Comparison of ENCODE assay signal across 8 cellular contexts in genomic region chr7:30845426-30846135, GRCh38.
DNase-seq lines count a peak whose midpoint lies in the region; ATAC-seq and TF ChIP-seq lines count a peak whose summit lies in the region.

No MANE protein-coding gene starts in this region.

- no peaks in the 10 kb centered on the region for H3K9me2 ChIP-seq in HCT116 (ENCODE audit: insufficient read depth)

- H3K9ac ChIP-seq in HCT116 (ENCODE audit: low read length) (no peak overlapping the region), smooth muscle cell (ENCODE audit: low read depth) (peak overlapping the region; percentile 62)

- H3K4me1 Mint-ChIP-seq in brain = peaks cover 18% of the 10 kb centered on the region
- H3K4me1 Mint-ChIP-seq in CD8-positive, alpha-beta memory T cell = no peaks in the 10 kb centered on the region

- no peaks in the 10 kb centered on the region for H3K36me3 Mint-ChIP-seq in brain
- H3K36me3 Mint-ChIP-seq in CD8-positive, alpha-beta memory T cell = no peaks in the 10 kb centered on the region

- H3K27ac ChIP-seq in HCT116 (ENCODE audit: low read depth, low read length) = peak overlapping the region; percentile 32; the same call in 1 of the 2 replicates
- peak overlapping the region; percentile 86 for H3K27ac ChIP-seq in smooth muscle cell (ENCODE audit: low read depth)
- no peak overlapping the region for H3K27ac ChIP-seq in CD8-positive, alpha-beta memory T cell (ENCODE audit: low read depth, low read length)

- POLR2A ChIA-PET in HCT116 (lab: Charles Lee) = interaction anchor here (1.0 kb wide), 1 partner anchor 33 kb away, joined by 3 read pairs; no protein-coding TSS in a partner anchor
- POLR2A ChIA-PET in CD8-positive, alpha-beta memory T cell (lab: Charles Lee) = no interaction called here

- RAD21 ChIA-PET in HCT116 (lab: Charles Lee; ENCODE audit: low non-redundant PET in 1 of 2, low total read pairs in 2 of 2, uncharacterized antibody in 2 of 2, unreplicated experiment in 2 of 2) = no interaction called here

- no peaks in the 10 kb centered on the region for H3K9me3 Mint-ChIP-seq in brain
- no peaks in the 10 kb centered on the region for H3K9me3 Mint-ChIP-seq in CD8-positive, alpha-beta memory T cell

- H2AFZ ChIP-seq in HCT116 (ENCODE audit: low read depth, low read length, poor library complexity, severe bottlenecking) = no peak overlapping the region
- H2AFZ ChIP-seq in smooth muscle cell (ENCODE audit: low read depth) = peak overlapping the region; percentile 76

- no peaks in the 10 kb centered on the region for H3K79me2 ChIP-seq in HCT116 (ENCODE audit: insufficient read depth, low read length)
- H3K79me2 ChIP-seq in smooth muscle cell (ENCODE audit: low read depth) = no peaks in the 10 kb centered on the region

- no peak for TF ChIP-seq CTCF in HCT116 (IDR thresholded peaks at IDR 0.05 in 2 of 3, conservative IDR thresholded peaks at IDR 0.05 in 1 of 3; ENCODE audit: borderline replicate concordance in 1 of 3, insufficient read depth in 1 of 3, low read depth in 2 of 3, low read length in 2 of 3)
- no peak for TF ChIP-seq CTCF in brain (conservative IDR thresholded peaks at IDR 0.05)
- TF ChIP-seq CTCF in smooth muscle cell (IDR thresholded peaks at IDR 0.05; ENCODE audit: borderline replicate concordance, insufficient read depth, poor library complexity, severe bottlenecking) = no peak

- no peak for TF ChIP-seq POLR2A in HCT116 (IDR thresholded peaks at IDR 0.05; ENCODE audit: borderline replicate concordance, extremely low read depth, insufficient read depth, insufficient read length)

- no peak overlapping the region for H3K4me3 Mint-ChIP-seq in brain
- no peak overlapping the region for H3K4me3 Mint-ChIP-seq in CD8-positive, alpha-beta memory T cell

- H3K36me3 ChIP-seq in HCT116 (ENCODE audit: control insufficient read depth in 1 of 2, insufficient read depth in 2 of 2, low read length in 2 of 2) (no peaks in the 10 kb centered on the region), smooth muscle cell (ENCODE audit: low read depth) (no peaks in the 10 kb centered on the region)
- no peaks in the 10 kb centered on the region for H3K36me3 ChIP-seq in CD8-positive, alpha-beta memory T cell (ENCODE audit: insufficient read depth, low read length)

- H4K20me1 ChIP-seq in HCT116 (ENCODE audit: insufficient read depth) (no peaks in the 10 kb centered on the region), smooth muscle cell (ENCODE audit: low read depth) (no peaks in the 10 kb centered on the region)

- peak overlapping the region in 4 of 5 experiments; percentile 29 to 86 (median 65) for H3K27ac Mint-ChIP-seq in brain
- H3K27ac Mint-ChIP-seq in CD8-positive, alpha-beta memory T cell = no peak overlapping the region

- intact Hi-C loops in HCT116 (cut with micrococcal nuclease) = no loop called here

- DNase-seq in HCT116 (ENCODE audit: low read depth, low spot score) (no peak), hepatic stellate cell (ENCODE audit: low spot score) (peak; percentile 63), smooth muscle cell (lab: John Stamatoyannopoulos, UW; ENCODE audit: unreplicated experiment) (no peak), OCI-M1 (lab: John Stamatoyannopoulos, UW) (no peak), NCI-H748 (lab: John Stamatoyannopoulos, UW; ENCODE audit: unreplicated experiment) (no peak), NCI-H82 treated with DMSO at 0.1 percent for 48 hours (lab: John Stamatoyannopoulos, UW; ENCODE audit: unreplicated experiment) (no peak)
- no peak for DNase-seq in CD8-positive, alpha-beta memory T cell

- no peak for TF ChIP-seq RAD21 in HCT116 (IDR thresholded peaks at IDR 0.05; ENCODE audit: low read depth)

- 38% methylated on average over 15 of the region's 15 CpGs for WGBS in smooth muscle cell (ENCODE audit: low lambda C conversion rate)

- H3K4me2 ChIP-seq in HCT116 (ENCODE audit: low read length) (peak overlapping the region; percentile 21; the same call in 1 of the 2 replicates), smooth muscle cell (peak overlapping the region; percentile 59)

- CTCF ChIA-PET in HCT116 (lab: Charles Lee) = interaction anchor here (1.0 kb wide), 2 partner anchors 93 to 277 kb away, joined by 3 read pairs; no protein-coding TSS in a partner anchor
- CTCF ChIA-PET in CD8-positive, alpha-beta memory T cell (lab: Charles Lee) = no interaction called here

- H3K27me3 ChIP-seq in HCT116 (ENCODE audit: insufficient read depth, low read length) = no peaks in the 10 kb centered on the region
- H3K27me3 ChIP-seq in smooth muscle cell (ENCODE audit: low read depth) = no peaks in the 10 kb centered on the region
- no peaks in the 10 kb centered on the region for H3K27me3 ChIP-seq in CD8-positive, alpha-beta memory T cell (ENCODE audit: insufficient read depth, low read length, poor library complexity, severe bottlenecking)

- H3K9me3 ChIP-seq in HCT116 (ENCODE audit: control insufficient read depth in 1 of 2, insufficient read depth in 1 of 2, low read depth in 1 of 2, low read length in 2 of 2) (no peaks in the 10 kb centered on the region), smooth muscle cell (replicated peaks; ENCODE audit: low read depth) (no peaks in the 10 kb centered on the region)
- no peaks in the 10 kb centered on the region for H3K9me3 ChIP-seq in CD8-positive, alpha-beta memory T cell (ENCODE audit: low read length)

- H3K4me1 ChIP-seq in HCT116 (ENCODE audit: control insufficient read depth in 1 of 2, insufficient read depth in 2 of 2, low read length in 2 of 2) (peaks cover 18 to 20% of the 10 kb centered on the region in 2 experiments), smooth muscle cell (ENCODE audit: low read depth) (peaks cover 5% of the 10 kb centered on the region)
- no peaks in the 10 kb centered on the region for H3K4me1 ChIP-seq in CD8-positive, alpha-beta memory T cell (ENCODE audit: insufficient read depth, low read length)

- H3K27me3 Mint-ChIP-seq in brain = no peaks in the 10 kb centered on the region
- H3K27me3 Mint-ChIP-seq in CD8-positive, alpha-beta memory T cell = peaks cover 0 to 2% of the 10 kb centered on the region in 2 donors

- H3K4me3 ChIP-seq in HCT116 (replicated peaks in 1 of 2; ENCODE audit: low read depth in 1 of 2, low read length in 2 of 2) = no peak overlapping the region
- no peak overlapping the region for H3K4me3 ChIP-seq in smooth muscle cell
- H3K4me3 ChIP-seq in CD8-positive, alpha-beta memory T cell (ENCODE audit: low read length) = no peak overlapping the region

- no TSS peak for BruUV-seq in HCT116 (replicated peaks; lab: Mats Ljungman, UMichigan)

- no peaks in the 10 kb centered on the region for H3F3A ChIP-seq in smooth muscle cell (ENCODE audit: low read depth)

- no peak for ATAC-seq in HCT116

TF ChIP-seq in HCT116, 20 proteins besides CTCF, POLR2A, EP300 and RAD21:
- no peak for TF ChIP-seq FOSL1 (IDR thresholded peaks at IDR 0.05; ENCODE audit: low read depth)
- TF ChIP-seq ZBTB33 (IDR thresholded peaks at IDR 0.05; ENCODE audit: extremely low read depth, insufficient replicate concordance, low read length) = no peak
- TF ChIP-seq ATF3 (IDR thresholded peaks at IDR 0.05) = no peak
- no peak for TF ChIP-seq EZH2phosphoT487 (IDR thresholded peaks at IDR 0.05; ENCODE audit: borderline replicate concordance)
- TF ChIP-seq YY1 (IDR thresholded peaks at IDR 0.05; ENCODE audit: extremely low read depth, insufficient replicate concordance, low read depth, low read length) = no peak
- TF ChIP-seq ELF1 (IDR thresholded peaks at IDR 0.05; ENCODE audit: borderline replicate concordance, low read depth) = no peak
- TF ChIP-seq CEBPB (IDR thresholded peaks at IDR 0.05; ENCODE audit: low read depth) = no peak
- no peak for TF ChIP-seq ZFX (IDR thresholded peaks at IDR 0.05)
- TF ChIP-seq SRF (IDR thresholded peaks at IDR 0.05; ENCODE audit: low read depth) = no peak
- no peak for TF ChIP-seq TCF7L2 (IDR thresholded peaks at IDR 0.05; ENCODE audit: borderline replicate concordance, extremely low read depth, insufficient read depth, insufficient read length)
- TF ChIP-seq MAX (IDR thresholded peaks at IDR 0.05) = no peak
- no peak for TF ChIP-seq CBX3 (IDR thresholded peaks at IDR 0.05; ENCODE audit: low read depth)
- no peak for TF ChIP-seq ZNF274 (IDR thresholded peaks at IDR 0.05; ENCODE audit: low read depth, low read length)
TF ChIP-seq in HCT116: peak in this region for 0.

Comparison
In these comparisons a context has a peak if more than half of its experiments do, and no peak if none do; other contexts are left out.
1. H3K27ac Mint-ChIP-seq: peak in brain (4 of 5); none in CD8-positive, alpha-beta memory T cell (0 of 8).